Comparison of ENCODE assay signal across 24 cellular contexts in genomic region chr7:87339373-87339897, GRCh38. TPM values are rescaled to one million over a fixed set of nuclear protein-coding genes. Genes with fewer than 3 reads are reported as not detected.
A peak's percentile ranks its signal among the peaks of the same experiment; 100 is the strongest.
DNase-seq lines count a peak whose midpoint lies in the region; ATAC-seq, FAIRE-seq and TF ChIP-seq lines count a peak whose summit lies in the region.
"Had no signal": no experiment of that assay in that cellular context is flagged by ENCODE, and none has a peak within 500 bp of the region (broad histone marks: within the 10 kb centered on the region; RNA-seq: fewer than 3 reads in every experiment).

No MANE protein-coding gene starts in this region.

- no TSS peak for BruUV-seq in K562 (replicated peaks; lab: Mats Ljungman, UMichigan)

- TF ChIP-seq EP300 in K562 (IDR thresholded peaks at IDR 0.05; ENCODE audit: low read length), result no peak

- intact Hi-C loops in K562 (cut with micrococcal nuclease), result no loop called here

- H3K27me3 ChIP-seq in K562 (ENCODE audit: control insufficient read depth in 2 of 2, insufficient read depth in 2 of 2, low read length in 2 of 2), result no peaks in the 10 kb centered on the region

- no peak for TF ChIP-seq CTCF in K562 (IDR thresholded peaks at IDR 0.05 in 2 of 3, conservative IDR thresholded peaks at IDR 0.05 in 1 of 3; ENCODE audit: insufficient read depth in 2 of 3, low read depth in 1 of 3, low read length in 3 of 3)

- no peaks in the 10 kb centered on the region for H3K9me3 ChIP-seq in K562 (replicated peaks; ENCODE audit: control insufficient read depth, insufficient read depth, low read depth, low read length)
- H3K9me3 ChIP-seq: A549, thoracic aorta had no signal

- ATAC-seq in K562 (no peak), GM18870 (IDR thresholded peaks at IDR 0.05; ENCODE audit: unreplicated experiment) (no peak)
- ATAC-seq: A549; Panc1; stimulated activated effector memory CD8-positive, alpha-beta T cell treated with anti-CD3 and anti-CD28 coated beads, Interleukin-12 subunit alpha, Interleukin-12 subunit beta, amount 100 ng/mL, for 72 hours had no signal

- H2AFZ ChIP-seq in K562 (ENCODE audit: low read depth, low read length), result 0 out of 2 replicates have a peak overlapping the region, but pooled peaks have one; percentile 32
- H2AFZ ChIP-seq: GM23248 had no signal

- H3K79me2 ChIP-seq in K562 (ENCODE audit: control insufficient read depth, insufficient read depth, low read length), result no peaks in the 10 kb centered on the region

- WGBS in K562 (ENCODE audit: insufficient coverage, low coverage, missing lambda C conversion rate), result 21% methylated on average over 2 of the region's 2 CpGs

- DNase-seq in SKM-1 treated with dmso at 0.1 percent for 144 hours (lab: John Stamatoyannopoulos, UW; ENCODE audit: unreplicated experiment), result peak; percentile 26
- no peak for DNase-seq in SKM-1 (lab: John Stamatoyannopoulos, UW; ENCODE audit: unreplicated experiment)
- DNase-seq in K562 (ENCODE audit: extremely low read depth in 1 of 4, low spot score in 3 of 4), result no peak
- DNase-seq in iris pigment epithelial cell (ENCODE audit: low read depth), result peak; percentile 73
- DNase-seq in caudate nucleus (lab: John Stamatoyannopoulos, UW), result no peak
- no peak for DNase-seq in epidermal melanocyte (ENCODE audit: insufficient read length, low spot score)
- no peak for DNase-seq in DMS114 treated with DMSO at 0.1 percent for 48 hours (lab: John Stamatoyannopoulos, UW; ENCODE audit: unreplicated experiment)
- DNase-seq: central memory CD4-positive, alpha-beta T cell; DMS53; effector CD4-positive, alpha-beta T cell; foreskin melanocyte; GM23248; NCI-H1092; NCI-H2107; NCI-H748 treated with DMSO at 0.1 percent for 48 hours; retina; stimulated activated CD4-positive, alpha-beta T cell treated with anti-CD3 and anti-CD28 coated beads, Interleukin-15, amount 100 ng/mL, for 24 hours; T1000 had no signal

- no peak for FAIRE-seq in K562 (lab: Jason Lieb, UNC)

- no peaks in the 10 kb centered on the region for H3K9me1 ChIP-seq in K562 (ENCODE audit: control insufficient read depth, insufficient read depth, low read length)

- H3K9ac ChIP-seq in K562 (ENCODE audit: insufficient read depth in 1 of 2, low read depth in 2 of 2, low read length in 2 of 2), result no peak overlapping the region
- H3K9ac ChIP-seq: GM23248 had no signal

- no peak for TF ChIP-seq RAD21 in K562 (CRISPR knock-in tag; conservative IDR thresholded peaks at IDR 0.05 in 1 of 2, IDR thresholded peaks at IDR 0.05 in 1 of 2)

- no peaks in the 10 kb centered on the region for H3K4me1 ChIP-seq in K562 (replicated peaks in 1 of 2; ENCODE audit: control insufficient read depth in 2 of 2, insufficient read depth in 2 of 2, low read length in 2 of 2)

- CTCF ChIA-PET in K562 (lab: Yijun Ruan, JAX; ENCODE audit: low intra/inter-chr PET ratio), result no interaction called here

- in situ Hi-C loops in K562 (cut with MboI), result no loop called here

- H3K4me2 ChIP-seq in K562 (ENCODE audit: insufficient read depth, low read length), result no peak overlapping the region
- H3K4me2 ChIP-seq: A549 had no signal

- no peak overlapping the region for H3K4me3 ChIP-seq in K562
- H3K4me3 ChIP-seq: A549, GM23248, SK-N-MC, thoracic aorta had no signal

- POLR2A ChIA-PET in K562 (lab: Yijun Ruan, JAX), result no interaction called here

- no peak overlapping the region for H3K27ac ChIP-seq in K562 (ENCODE audit: extremely low read depth, low read depth, low read length)
- H3K27ac ChIP-seq in caudate nucleus (ENCODE audit: low read depth, low read length), result no peak overlapping the region
- H3K27ac ChIP-seq: A549, GM23248, SK-N-MC, thoracic aorta had no signal

- no peak for TF ChIP-seq POLR2A in K562 (conservative IDR thresholded peaks at IDR 0.05)

- H3K36me3 ChIP-seq in K562 (ENCODE audit: control insufficient read depth, insufficient read depth, low read length), result no peaks in the 10 kb centered on the region
- H3K36me3 ChIP-seq: thoracic aorta had no signal

- no peaks in the 10 kb centered on the region for H4K20me1 ChIP-seq in K562 (replicated peaks; ENCODE audit: control insufficient read depth, insufficient read depth, low read length)

TF ChIP-seq in K562, 482 proteins besides CTCF, POLR2A, EP300 and RAD21:
- TF ChIP-seq HDAC1 (IDR thresholded peaks at IDR 0.05) (no peak), MEIS2 (IDR thresholded peaks at IDR 0.05; ENCODE audit: partially characterized antibody) (peak; percentile 66), CEBPB (tag; IDR thresholded peaks at IDR 0.05) (0 out of 2 replicates have a peak, but pooled peaks have one; percentile 26)
- TF ChIP-seq, protein P1, sequence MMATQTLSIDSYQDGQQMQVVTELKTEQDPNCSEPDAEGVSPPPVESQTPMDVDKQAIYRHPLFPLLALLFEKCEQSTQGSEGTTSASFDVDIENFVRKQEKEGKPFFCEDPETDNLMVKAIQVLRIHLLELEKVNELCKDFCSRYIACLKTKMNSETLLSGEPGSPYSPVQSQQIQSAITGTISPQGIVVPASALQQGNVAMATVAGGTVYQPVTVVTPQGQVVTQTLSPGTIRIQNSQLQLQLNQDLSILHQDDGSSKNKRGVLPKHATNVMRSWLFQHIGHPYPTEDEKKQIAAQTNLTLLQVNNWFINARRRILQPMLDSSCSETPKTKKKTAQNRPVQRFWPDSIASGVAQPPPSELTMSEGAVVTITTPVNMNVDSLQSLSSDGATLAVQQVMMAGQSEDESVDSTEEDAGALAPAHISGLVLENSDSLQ (IDR thresholded peaks at IDR 0.05), result peak; percentile 36; the same call in 1 of the 2 replicates
- TF ChIP-seq, protein P2, sequence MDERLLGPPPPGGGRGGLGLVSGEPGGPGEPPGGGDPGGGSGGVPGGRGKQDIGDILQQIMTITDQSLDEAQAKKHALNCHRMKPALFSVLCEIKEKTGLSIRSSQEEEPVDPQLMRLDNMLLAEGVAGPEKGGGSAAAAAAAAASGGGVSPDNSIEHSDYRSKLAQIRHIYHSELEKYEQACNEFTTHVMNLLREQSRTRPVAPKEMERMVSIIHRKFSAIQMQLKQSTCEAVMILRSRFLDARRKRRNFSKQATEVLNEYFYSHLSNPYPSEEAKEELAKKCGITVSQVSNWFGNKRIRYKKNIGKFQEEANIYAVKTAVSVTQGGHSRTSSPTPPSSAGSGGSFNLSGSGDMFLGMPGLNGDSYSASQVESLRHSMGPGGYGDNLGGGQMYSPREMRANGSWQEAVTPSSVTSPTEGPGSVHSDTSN (CRISPR knock-in tag; IDR thresholded peaks at IDR 0.05; ENCODE audit: low read depth), result no peak
- TF ChIP-seq, protein P2 (tag; conservative IDR thresholded peaks at IDR 0.05; ENCODE audit: low read depth), result peak; percentile 69

RNA-seq across cellular contexts. Expression of gene CROT, which starts 6.0 kb away (rescaled TPM):
- 2.8 and 14.6 TPM in 2 replicates for total RNA-seq in K562 (2011; cell fraction: chromatin; rRNA removed; ENCODE audit: low replicate concordance)
- total RNA-seq in K562 (2011; cell fraction: nucleolus; rRNA removed), result 1.2 and 1.3 TPM in 2 replicates
- total RNA-seq in K562 (2011; cell fraction: nucleoplasm; rRNA removed), result 4.0 and 6.9 TPM in 2 replicates
- 2.6 and 2.7 TPM in 2 replicates for total RNA-seq in K562 (2014; rRNA removed)
- 7.5 and 8.1 TPM in 2 replicates for total RNA-seq in K562 (2014; rRNA removed; fragmentation: Illumina TruSeq; extraction: Trizol)
- 6.1 and 6.8 TPM in 2 replicates for total RNA-seq in K562 (2015; rRNA removed; fragmentation: Illumina TruSeq; extraction: Trizol)
- 4.8 and 5.1 TPM in 2 replicates for total RNA-seq in K562 (2021)
- polyA plus RNA-seq in K562 (2011; rRNA removed), result 0.07 and 2.5 TPM in 2 replicates
- 0.33 TPM in 1 of 2 replicates, not detected in the other for polyA plus RNA-seq in K562 (2011; cell fraction: cytosol; rRNA removed)
- polyA plus RNA-seq in K562 (2011; cell fraction: nucleus; rRNA removed), result 0.15 and 1.7 TPM in 2 replicates
- polyA plus RNA-seq in K562 (2012), result 5.0 and 5.5 TPM in 2 replicates
- polyA plus RNA-seq in K562 (2014; fragmentation: Illumina TruSeq; extraction: Trizol), result 4.2 and 6.5 TPM in 2 replicates
- 1 to 10 TPM; 4.0 to 4.5 TPM for polyA plus RNA-seq in K562 (2014; fragmentation: Nextera tagmentation; extraction: Ambion mirVana)
- 3.7 and 6.8 TPM in 2 replicates for polyA plus RNA-seq in K562 (2014; rRNA removed)
- 0.30 and 2.8 TPM in 2 replicates for polyA minus RNA-seq in K562 (2011; rRNA and poly(A)+ RNA removed)
- polyA minus RNA-seq in K562 (2011; cell fraction: cytosol; rRNA and poly(A)+ RNA removed), result 0.67 TPM in 1 of 2 replicates, not detected in the other
- 0.56 and 3.8 TPM in 2 replicates for polyA minus RNA-seq in K562 (2011; cell fraction: nucleus; rRNA and poly(A)+ RNA removed)

Comparison
In these comparisons a context has a peak if more than half of its experiments do, and no peak if none do; other contexts are left out.
1. DNase-seq: peak in SKM-1 treated with dmso at 0.1 percent for 144 hours (single experiment) and iris pigment epithelial cell (single experiment); none in SKM-1 (single experiment), K562 (0 of 4), caudate nucleus (0 of 61), epidermal melanocyte (single experiment) and DMS114 treated with DMSO at 0.1 percent for 48 hours (single experiment).